ENCODE assay signal across 9 cellular contexts in genomic region chr12:108690799-108691153, GRCh38. TPM values are rescaled to one million over a fixed set of nuclear protein-coding genes. Genes with fewer than 3 reads are reported as not detected.
DNase-seq lines count a peak whose midpoint lies in the region; ATAC-seq, FAIRE-seq and TF ChIP-seq lines count a peak whose summit lies in the region.
"Had no signal": no experiment of that assay in that cellular context is flagged by ENCODE, and none has a peak within 500 bp of the region (broad histone marks: within the 10 kb centered on the region; RNA-seq: fewer than 3 reads in every experiment).

No MANE protein-coding gene starts in this region.

- in situ Hi-C loops in K562 (cut with MboI) = no loop called here

- peak overlapping the region; percentile 88 for H3K4me2 ChIP-seq in K562 (ENCODE audit: insufficient read depth, low read length)

- intact Hi-C loops in K562 (cut with micrococcal nuclease) = loop anchor here (1.0 to 5.0 kb wide), 4 partner anchors 38 to 128 kb away; partner anchors contain the start of genes ISCU and SELPLG

- H3K36me3 ChIP-seq in K562 (ENCODE audit: control insufficient read depth, insufficient read depth, low read length) = peaks cover 54% of the 10 kb centered on the region
- H3K36me3 ChIP-seq in muscle layer of colon (ENCODE audit: insufficient read depth, low read length) = peaks cover 6% of the 10 kb centered on the region

- TF ChIP-seq POLR2A in K562 (conservative IDR thresholded peaks at IDR 0.05) = no peak

- POLR2A ChIA-PET in AG04449 (lab: Yijun Ruan, JAX) (interaction anchor here (0.7 to 2.7 kb wide), 5 partner anchors 32 to 148 kb away, joined by 3 to 10 read pairs (median 4); no protein-coding TSS in a partner anchor), K562 (lab: Yijun Ruan, JAX) (interaction anchor here (0.8 to 4.8 kb wide), 10 partner anchors 9 to 93 kb away, joined by 3 to 33 read pairs (median 8); no protein-coding TSS in a partner anchor)

- BruUV-seq in K562 (replicated peaks; lab: Mats Ljungman, UMichigan) = no TSS peak

- H3K27me3 ChIP-seq in K562 (ENCODE audit: control insufficient read depth in 2 of 2, insufficient read depth in 2 of 2, low read length in 2 of 2) (no peaks in the 10 kb centered on the region), muscle layer of colon (ENCODE audit: control insufficient read depth in 1 of 2, insufficient read depth in 2 of 2, low read length in 2 of 2) (no peaks in the 10 kb centered on the region)

- ATAC-seq in HG03097 (IDR thresholded peaks at IDR 0.05; ENCODE audit: low FRiP score, unreplicated experiment) (peak; percentile 3), K562 (peak; percentile 5), GM18520 (IDR thresholded peaks at IDR 0.05; ENCODE audit: unreplicated experiment) (no peak), GM19035 (IDR thresholded peaks at IDR 0.05; ENCODE audit: unreplicated experiment) (no peak)

- H3K9me1 ChIP-seq in K562 (ENCODE audit: control insufficient read depth, insufficient read depth, low read length) = no peaks in the 10 kb centered on the region

- no peak for DNase-seq in AG04449 (ENCODE audit: low read depth, low spot score)
- DNase-seq in K562 (ENCODE audit: extremely low read depth in 1 of 4, low spot score in 3 of 4) = no peak
- no peak for DNase-seq in C1 segment of cervical spinal cord (lab: John Stamatoyannopoulos, UW)
- no peak for DNase-seq in SHP77 treated with DMSO at 0.1 percent for 48 hours (lab: John Stamatoyannopoulos, UW)

- H3K9ac ChIP-seq in K562 (ENCODE audit: insufficient read depth in 1 of 2, low read depth in 2 of 2, low read length in 2 of 2) (peak overlapping the region; percentile 68 to 94; a peak in 3 of 4 replicates), muscle layer of colon (ENCODE audit: low read length) (peak overlapping the region; percentile 89)

- H4K20me1 ChIP-seq in K562 (replicated peaks; ENCODE audit: control insufficient read depth, insufficient read depth, low read length) = no peaks in the 10 kb centered on the region

- no peak for TF ChIP-seq EP300 in K562 (IDR thresholded peaks at IDR 0.05; ENCODE audit: low read length)

- CTCF ChIA-PET in AG04449 (lab: Yijun Ruan, JAX) (interaction anchor here (0.7 to 5.5 kb wide), 9 partner anchors 11 to 260 kb away, joined by 3 to 42 read pairs (median 5); partner anchors contain the start of gene CORO1C), K562 (lab: Yijun Ruan, JAX; ENCODE audit: low intra/inter-chr PET ratio) (interaction anchor here (1.9 kb wide), 1 partner anchor 113 kb away, joined by 10 read pairs; no protein-coding TSS in a partner anchor)

- H3K4me3 ChIP-seq in AG04449 (ENCODE audit: low read depth, low read length) (peak overlapping the region; percentile 41), K562 (peak overlapping the region; percentile 15; the same call in 1 of the 2 replicates), muscle layer of colon (ENCODE audit: low read depth in 1 of 2, low read length in 2 of 2) (peak overlapping the region; percentile 6 to 38)

- TF ChIP-seq CTCF in AG04449 (IDR thresholded peaks at IDR 0.05; ENCODE audit: insufficient read depth, low read length, missing control alignments) (no peak), K562 (IDR thresholded peaks at IDR 0.05 in 2 of 3, conservative IDR thresholded peaks at IDR 0.05 in 1 of 3; ENCODE audit: insufficient read depth in 2 of 3, low read depth in 1 of 3, low read length in 3 of 3) (no peak)

- H3K79me2 ChIP-seq in K562 (ENCODE audit: control insufficient read depth, insufficient read depth, low read length) = peaks cover 86% of the 10 kb centered on the region

- H3K27ac ChIP-seq in K562 (ENCODE audit: extremely low read depth, low read depth, low read length) (peak overlapping the region; percentile 99), muscle layer of colon (ENCODE audit: low read depth, low read length) (peak overlapping the region; percentile 95)

- H3K9me3 ChIP-seq in K562 (replicated peaks; ENCODE audit: control insufficient read depth, insufficient read depth, low read depth, low read length) (no peaks in the 10 kb centered on the region), muscle layer of colon (ENCODE audit: low read length) (no peaks in the 10 kb centered on the region)

- H3K4me1 ChIP-seq in K562 (replicated peaks in 1 of 2; ENCODE audit: control insufficient read depth in 2 of 2, insufficient read depth in 2 of 2, low read length in 2 of 2) (peaks cover 47 to 83% of the 10 kb centered on the region in 2 experiments), muscle layer of colon (ENCODE audit: insufficient read depth, low read length) (peaks cover 80% of the 10 kb centered on the region)

- peak; percentile 35 for FAIRE-seq in K562 (lab: Jason Lieb, UNC)

- no peak for TF ChIP-seq RAD21 in K562 (CRISPR knock-in tag; conservative IDR thresholded peaks at IDR 0.05 in 1 of 2, IDR thresholded peaks at IDR 0.05 in 1 of 2)

- 14% methylated on average over 2 of the region's 2 CpGs for WGBS in K562 (ENCODE audit: insufficient coverage, low coverage, missing lambda C conversion rate)

- H2AFZ ChIP-seq in K562 (ENCODE audit: low read depth, low read length) = no peak overlapping the region

TF ChIP-seq in K562, 482 proteins besides CTCF, POLR2A, EP300 and RAD21 (continues in another document):
- TF ChIP-seq ZNF232 (CRISPR knock-in tag; IDR thresholded peaks at IDR 0.05) = no peak
- no peak for TF ChIP-seq RUNX1 (IDR thresholded peaks at IDR 0.05; ENCODE audit: low read depth)
- TF ChIP-seq NCOA4 (IDR thresholded peaks at IDR 0.05; ENCODE audit: partially characterized antibody) = no peak
- no peak for TF ChIP-seq TAF7 (tag; IDR thresholded peaks at IDR 0.05)
- TF ChIP-seq HDAC2 (IDR thresholded peaks at IDR 0.05) = no peak
- TF ChIP-seq ZNF75A (CRISPR knock-in tag; IDR thresholded peaks at IDR 0.05) = no peak
- TF ChIP-seq CHAMP1 (IDR thresholded peaks at IDR 0.05) = no peak
- TF ChIP-seq ZNF263 (CRISPR knock-in tag; IDR thresholded peaks at IDR 0.05; ENCODE audit: borderline replicate concordance) = no peak
- TF ChIP-seq MTA2 (IDR thresholded peaks at IDR 0.05; ENCODE audit: low read depth) = no peak
- TF ChIP-seq RBM34 (IDR thresholded peaks at IDR 0.05; ENCODE audit: borderline replicate concordance, insufficient read depth, low read length) = no peak

RNA-seq across cellular contexts. Expression of gene CORO1C, which starts 40.5 kb away (rescaled TPM):
- 275 and 365 TPM in 2 replicates for total RNA-seq in K562 (2011; cell fraction: chromatin; rRNA removed; ENCODE audit: low replicate concordance)
- 109 and 134 TPM in 2 replicates for total RNA-seq in K562 (2011; cell fraction: nucleolus; rRNA removed)
- total RNA-seq in K562 (2011; cell fraction: nucleoplasm; rRNA removed) = 215 and 268 TPM in 2 replicates
- 118 and 123 TPM in 2 replicates for total RNA-seq in K562 (2014; rRNA removed)
- total RNA-seq in K562 (2014; rRNA removed; fragmentation: Illumina TruSeq; extraction: Trizol) = 154 and 166 TPM in 2 replicates
- 141 and 147 TPM in 2 replicates for total RNA-seq in K562 (2015; rRNA removed; fragmentation: Illumina TruSeq; extraction: Trizol)
- 206 TPM in 2 replicates for total RNA-seq in K562 (2021)
- polyA plus RNA-seq in K562 (2011; rRNA removed) = 265 and 280 TPM in 2 replicates
- polyA plus RNA-seq in K562 (2011; cell fraction: cytosol; rRNA removed) = 140 and 201 TPM in 2 replicates
- polyA plus RNA-seq in K562 (2011; cell fraction: nucleus; rRNA removed) = 132 and 151 TPM in 2 replicates
- polyA plus RNA-seq in K562 (2012) = 106 and 126 TPM in 2 replicates
- polyA plus RNA-seq in K562 (2014; fragmentation: Illumina TruSeq; extraction: Trizol) = 142 and 159 TPM in 2 replicates
- 10 to 100 TPM; 55.2 to 68.6 TPM for polyA plus RNA-seq in K562 (2014; fragmentation: Nextera tagmentation; extraction: Ambion mirVana)
- polyA plus RNA-seq in K562 (2014; rRNA removed) = 125 and 150 TPM in 2 replicates
- 667 and 775 TPM in 2 replicates for polyA minus RNA-seq in K562 (2011; rRNA and poly(A)+ RNA removed)
- 210 and 245 TPM in 2 replicates for polyA minus RNA-seq in K562 (2011; cell fraction: cytosol; rRNA and poly(A)+ RNA removed)
- polyA minus RNA-seq in K562 (2011; cell fraction: nucleus; rRNA and poly(A)+ RNA removed) = 85.0 and 160 TPM in 2 replicates

RNA-seq across cellular contexts. Expression of gene SELPLG, which starts 57.1 kb away (rescaled TPM):
- 0.35 and 0.79 TPM in 2 replicates for total RNA-seq in K562 (2011; cell fraction: chromatin; rRNA removed; ENCODE audit: low replicate concordance)
- 1.1 and 1.5 TPM in 2 replicates for total RNA-seq in K562 (2011; cell fraction: nucleolus; rRNA removed)
- total RNA-seq in K562 (2011; cell fraction: nucleoplasm; rRNA removed) = 0.59 and 0.69 TPM in 2 replicates
- total RNA-seq in K562 (2014; rRNA removed) (1.7 and 3.4 TPM in 2 replicates), K562 (2014; rRNA removed; fragmentation: Illumina TruSeq; extraction: Trizol) (0.54 and 0.76 TPM in 2 replicates), K562 (2015; rRNA removed; fragmentation: Illumina TruSeq; extraction: Trizol) (10.2 TPM in 2 replicates), K562 (2021) (2.2 and 2.5 TPM in 2 replicates)
- polyA plus RNA-seq in K562 (2011; rRNA removed) (1.4 and 1.6 TPM in 2 replicates), K562 (2014; fragmentation: Illumina TruSeq; extraction: Trizol) (3.3 and 3.9 TPM in 2 replicates), K562 (2014; fragmentation: Nextera tagmentation; extraction: Ambion mirVana) (under 1 TPM; 0.22 to 0.34 TPM), K562 (2014; rRNA removed) (1.2 and 2.8 TPM in 2 replicates)
- polyA plus RNA-seq in K562 (2011; cell fraction: cytosol; rRNA removed) = 1.9 and 6.8 TPM in 2 replicates
- 0.60 and 0.92 TPM in 2 replicates for polyA plus RNA-seq in K562 (2011; cell fraction: nucleus; rRNA removed)
- polyA plus RNA-seq in K562 (2012) = 9.4 and 9.9 TPM in 2 replicates
- 0.48 and 1.1 TPM in 2 replicates for polyA minus RNA-seq in K562 (2011; rRNA and poly(A)+ RNA removed)
- polyA minus RNA-seq in K562 (2011; cell fraction: cytosol; rRNA and poly(A)+ RNA removed) = 0.91 and 0.95 TPM in 2 replicates
- polyA minus RNA-seq in K562 (2011; cell fraction: nucleus; rRNA and poly(A)+ RNA removed) = 0.27 and 0.44 TPM in 2 replicates
- total RNA-seq: NCI-H460 had no signal

Comparison
In these comparisons a context has a peak if more than half of its experiments do, and no peak if none do; other contexts are left out.
1. ATAC-seq: peak in HG03097 (single experiment) and K562 (single experiment); none in GM18520 (single experiment) and GM19035 (single experiment).
2. Peak in every context shown above with its lines, with median percentiles within 50 percentile points of each other: H3K4me3 ChIP-seq.